Comparison of ENCODE assay signal across 8 cellular contexts in genomic region chr11:14891143-14892035, GRCh38. TPM values are rescaled to one million over a fixed set of nuclear protein-coding genes. Genes with fewer than 3 reads are reported as not detected.
DNase-seq lines count a peak whose midpoint lies in the region; ATAC-seq and TF ChIP-seq lines count a peak whose summit lies in the region.

No MANE protein-coding gene starts in this region.

- DNase-seq in DMS53 treated with DMSO at 0.1 percent for 48 hours (lab: John Stamatoyannopoulos, UW; ENCODE audit: unreplicated experiment) (peak; percentile 89), Panc1 (ENCODE audit: low read depth, low spot score) (no peak), esophagus squamous epithelium (lab: John Stamatoyannopoulos, UW) (peak; percentile 43), naive B cell (peak; percentile 90)
- DNase-seq in Jurkat, Clone E6-1 (ENCODE audit: low read depth, low spot score), result peak; percentile 85
- peak; percentile 89 to 94 for DNase-seq in activated T-cell treated with anti-CD3 and anti-CD28 coated beads, Interleukin-2, amount 50 U/mL, for 72 hours
- DNase-seq in stimulated activated CD8-positive, alpha-beta memory T cell treated with anti-CD3 and anti-CD28 coated beads, Interleukin-7, amount 100 ng/mL, for 48 hours (ENCODE audit: extremely low read depth in 1 of 2, low read depth in 1 of 2), result peak; percentile 80 to 90

- no peak for TF ChIP-seq CTCF in Panc1 (IDR thresholded peaks at IDR 0.05)
- peak in 1 of 6 experiments; percentile 15 for TF ChIP-seq CTCF in esophagus squamous epithelium (IDR thresholded peaks at IDR 0.05)

- H3K27ac Mint-ChIP-seq in activated T-cell treated with anti-CD3 and anti-CD28 coated beads, Interleukin-2, amount 50 U/mL, for 72 hours, result peak overlapping the region; percentile 93
- H3K27ac Mint-ChIP-seq in naive B cell, result peak overlapping the region; percentile 90 to 99 (median 95)

- H3K9me3 Mint-ChIP-seq in activated T-cell treated with anti-CD3 and anti-CD28 coated beads, Interleukin-2, amount 50 U/mL, for 72 hours, result peaks cover 0 to 4% of the 10 kb centered on the region in 2 donors
- H3K9me3 Mint-ChIP-seq in naive B cell, result no peaks in the 10 kb centered on the region

- H3K27me3 ChIP-seq in Panc1 (ENCODE audit: control insufficient read depth, insufficient read depth, low read length) (no peaks in the 10 kb centered on the region), esophagus squamous epithelium (no peaks in the 10 kb centered on the region)

- peak overlapping the region; percentile 78 for H3K4me3 ChIP-seq in Jurkat, Clone E6-1 (ENCODE audit: low read length)
- H3K4me3 ChIP-seq in Panc1 (ENCODE audit: low read depth in 2 of 2, low read length in 2 of 2) (peak overlapping the region; percentile 68 to 89), esophagus squamous epithelium (peak overlapping the region; percentile 62 to 96 (median 86))

- H3K36me3 Mint-ChIP-seq in activated T-cell treated with anti-CD3 and anti-CD28 coated beads, Interleukin-2, amount 50 U/mL, for 72 hours (ENCODE audit: insufficient read depth in 2 of 2), result peaks cover 6 to 20% of the 10 kb centered on the region in 2 donors
- H3K36me3 Mint-ChIP-seq in naive B cell, result no peaks in the 10 kb centered on the region

- ATAC-seq in GM21619 (IDR thresholded peaks at IDR 0.05; ENCODE audit: unreplicated experiment), result peak; percentile 40
- ATAC-seq in Panc1, result peak; percentile 81
- ATAC-seq in activated T-cell treated with anti-CD3 and anti-CD28 coated beads, Interleukin-2, amount 50 U/mL, for 72 hours (replicated peaks in 1 of 2), result peak; percentile 78 to 81
- peak; percentile 66 for ATAC-seq in naive B cell (ENCODE audit: low read depth in 2 of 2)

- WGBS in esophagus squamous epithelium, 2 donors, result 0% methylated on average over 10 to 17 of the region's 67 CpGs

- H3K9me3 ChIP-seq in Panc1 (ENCODE audit: control insufficient read depth, insufficient read depth, low read depth, low read length) (no peaks in the 10 kb centered on the region), esophagus squamous epithelium (no peaks in the 10 kb centered on the region)

- H3K4me1 Mint-ChIP-seq in activated T-cell treated with anti-CD3 and anti-CD28 coated beads, Interleukin-2, amount 50 U/mL, for 72 hours (ENCODE audit: low read depth), result peaks cover 74% of the 10 kb centered on the region
- H3K4me1 Mint-ChIP-seq in naive B cell, result peaks cover 16 to 29% (median 21%) of the 10 kb centered on the region in 3 donors

- intact Hi-C loops in Panc1 (cut with micrococcal nuclease; ENCODE audit: unreplicated experiment), result loop anchor here (5.0 to 10.0 kb wide), 2 partner anchors 247 to 369 kb away; partner anchors contain the start of genes PDE3B and PSMA1
- intact Hi-C loops in esophagus squamous epithelium (cut with DNase I), result loop anchor here (10.0 kb wide), 1 partner anchor 247 kb away; the partner anchor contains the start of gene PDE3B

- TSS peak; percentile 90 for BruUV-seq in Panc1 (replicated peaks; lab: Mats Ljungman, UMichigan)

- in situ Hi-C loops in Panc1 (cut with HindIII; ENCODE audit: low pct_unique_long_range_greater_than_20kb, low sequenced_read_pairs), result no loop called here

- H3K36me3 ChIP-seq in Panc1 (ENCODE audit: control insufficient read depth, insufficient read depth, low read length), result no peaks in the 10 kb centered on the region
- H3K36me3 ChIP-seq in esophagus squamous epithelium, result no peaks in the 10 kb centered on the region

- peak overlapping the region; percentile 92 for H3K27ac ChIP-seq in Panc1 (ENCODE audit: low read length)
- peak overlapping the region; percentile 90 to 98 (median 96) for H3K27ac ChIP-seq in esophagus squamous epithelium

- H3K27me3 Mint-ChIP-seq in activated T-cell treated with anti-CD3 and anti-CD28 coated beads, Interleukin-2, amount 50 U/mL, for 72 hours (ENCODE audit: low read depth), result no peaks in the 10 kb centered on the region
- H3K27me3 Mint-ChIP-seq in naive B cell, result peaks cover 0 to 9% (median 0%) of the 10 kb centered on the region in 3 donors

- POLR2A ChIA-PET in Panc1 (lab: Charles Lee), result interaction anchor here (0.6 to 1.1 kb wide), 2 partner anchors 50 to 400 kb away, joined by 3 to 4 read pairs; no protein-coding TSS in a partner anchor

- CTCF ChIA-PET in Panc1 (lab: Charles Lee), result interaction anchor here (0.5 to 1.4 kb wide), 3 partner anchors 15 to 102 kb away, joined by 3 to 10 read pairs (median 5); no protein-coding TSS in a partner anchor

- H3K4me1 ChIP-seq in Panc1 (ENCODE audit: control insufficient read depth, insufficient read depth, low read length) (peaks cover 5% of the 10 kb centered on the region), esophagus squamous epithelium (peaks cover 9 to 52% (median 10%) of the 10 kb centered on the region in 3 donors)

- peak in 3 of 4 donors; percentile 39 to 76 (median 50) for TF ChIP-seq POLR2A in esophagus squamous epithelium (IDR thresholded peaks at IDR 0.05)

- peak overlapping the region; percentile 90 to 97 for H3K4me3 Mint-ChIP-seq in activated T-cell treated with anti-CD3 and anti-CD28 coated beads, Interleukin-2, amount 50 U/mL, for 72 hours
- peak overlapping the region; percentile 89 to 99 (median 96) for H3K4me3 Mint-ChIP-seq in naive B cell

RNA-seq across cellular contexts. Expression of gene CYP2R1, which starts 0.6 kb away (rescaled TPM):
- polyA plus RNA-seq in Jurkat, Clone E6-1 (2012; ENCODE audit: insufficient read depth, insufficient read length), result 28.7 TPM
- total RNA-seq in Panc1 (2021; ENCODE audit: unreplicated experiment), result 11.2 TPM
- polyA plus RNA-seq in Panc1 (2012; ENCODE audit: insufficient read length), result 8.5 TPM
- 10 to 100 TPM; 30.2 to 30.4 TPM for total RNA-seq in activated T-cell treated with anti-CD3 and anti-CD28 coated beads, Interleukin-2, amount 50 U/mL, for 72 hours
- 10 to 100 TPM; 13.0 to 20.4 (median 16.3) TPM for total RNA-seq in esophagus squamous epithelium
- polyA plus RNA-seq in naive B cell (ENCODE audit: low read depth in 6 of 6), result 10 to 100 TPM; 16.5 to 28.2 (median 21.6) TPM
